Comparison of ENCODE assay signal across 8 cellular contexts in the genomic region with DNA sequence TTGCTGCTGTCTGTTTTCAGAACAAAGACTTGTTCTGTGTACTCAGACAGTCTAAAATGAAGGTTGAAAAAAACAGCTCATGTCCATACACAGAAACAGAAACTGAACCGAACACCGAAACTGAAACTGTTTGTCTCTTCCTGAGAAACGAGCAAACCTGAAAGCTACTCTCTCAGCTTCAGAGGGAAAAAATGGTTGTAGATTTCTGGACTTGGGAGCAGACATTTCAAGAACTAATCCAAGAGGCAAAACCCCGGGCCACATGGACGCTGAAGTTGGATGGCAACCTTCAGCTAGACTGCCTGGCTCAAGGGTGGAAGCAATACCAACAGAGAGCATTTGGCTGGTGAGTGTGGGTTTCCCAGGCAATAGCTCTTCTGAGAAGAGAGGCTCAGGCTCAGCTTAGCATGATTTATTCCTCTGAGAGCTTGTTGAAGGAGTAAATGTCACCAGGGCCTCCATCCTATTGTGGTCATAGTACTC. TPM values are rescaled to one million over a fixed set of nuclear protein-coding genes. Genes with fewer than 3 reads are reported as not detected.
DNase-seq lines count a peak whose midpoint lies in the region; ATAC-seq and TF ChIP-seq lines count a peak whose summit lies in the region.

A gene with protein sequence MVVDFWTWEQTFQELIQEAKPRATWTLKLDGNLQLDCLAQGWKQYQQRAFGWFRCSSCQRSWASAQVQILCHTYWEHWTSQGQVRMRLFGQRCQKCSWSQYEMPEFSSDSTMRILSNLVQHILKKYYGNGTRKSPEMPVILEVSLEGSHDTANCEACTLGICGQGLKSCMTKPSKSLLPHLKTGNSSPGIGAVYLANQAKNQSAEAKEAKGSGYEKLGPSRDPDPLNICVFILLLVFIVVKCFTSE (plus strand): TSS at position 135 of the 483 bp plus-strand sequence. CDS start 57 bp downstream, at position 192.

- no peaks in the 10 kb centered on the region for H3F3A ChIP-seq in SU-DHL-6 (ENCODE audit: insufficient read depth)

- H3K27ac ChIP-seq in SU-DHL-6 (ENCODE audit: low read depth, low read length) (no peak within 1 kb of the TSS), brain microvascular endothelial cell (no peak within 1 kb of the TSS)

- H3K36me3 ChIP-seq in SU-DHL-6 (ENCODE audit: low read length) = no peaks in the 10 kb centered on the region
- H3K36me3 ChIP-seq in brain microvascular endothelial cell (replicated peaks) = no peaks in the 10 kb centered on the region

- H3K9ac ChIP-seq in SU-DHL-6 (ENCODE audit: low read length) = no peak within 1 kb of the TSS

- peaks cover 8% of the 10 kb centered on the region for H3K9me3 Mint-ChIP-seq in WTC11

- H3K27me3 ChIP-seq in SU-DHL-6 (ENCODE audit: low read length) (no peaks in the 10 kb centered on the region), brain microvascular endothelial cell (replicated peaks) (peaks cover 5% of the 10 kb centered on the region)

- peak within 1 kb of the TSS; percentile 65 for H3K4me3 ChIP-seq in AG10803 (ENCODE audit: low read length)
- peak within 1 kb of the TSS; percentile 3 for H3K4me3 ChIP-seq in SU-DHL-6 (ENCODE audit: insufficient read depth, low read length, poor library complexity, severe bottlenecking)
- H3K4me3 ChIP-seq in brain microvascular endothelial cell (ENCODE audit: low read depth, low read length) = peak within 1 kb of the TSS; percentile 39

- TF ChIP-seq CTCF in AG10803 (conservative IDR thresholded peaks at IDR 0.05; ENCODE audit: low read length) (no peak), SU-DHL-6 (IDR thresholded peaks at IDR 0.05; ENCODE audit: insufficient read depth, low read length, poor library complexity, severe bottlenecking) (no peak), brain microvascular endothelial cell (IDR thresholded peaks at IDR 0.05; ENCODE audit: low read depth, low read length, missing control alignments) (no peak), WTC11 (IDR thresholded peaks at IDR 0.05) (no peak)

- H4K20me1 ChIP-seq in SU-DHL-6 (ENCODE audit: low read depth, low read length) = no peaks in the 10 kb centered on the region

- H3K4me3 Mint-ChIP-seq in WTC11 = no peak within 1 kb of the TSS

- no peaks in the 10 kb centered on the region for H3K9me3 ChIP-seq in SU-DHL-6 (ENCODE audit: insufficient read depth, low read length)

- ATAC-seq in GM18909 (IDR thresholded peaks at IDR 0.05; ENCODE audit: poor library complexity, unreplicated experiment) (peak; percentile 96), HG03103 (IDR thresholded peaks at IDR 0.05; ENCODE audit: low read depth, unreplicated experiment) (peak; percentile 91), left lobe of liver (peak; percentile 91), WTC11 (no peak)

- H3K27me3 Mint-ChIP-seq in WTC11 (ENCODE audit: low read depth) = peaks cover 13% of the 10 kb centered on the region

- peaks cover 27% of the 10 kb centered on the region for H3K4me1 Mint-ChIP-seq in WTC11

- POLR2A ChIA-PET in WTC11 (lab: Charles Lee) = no interaction called here

- H3K4me2 ChIP-seq in SU-DHL-6 (ENCODE audit: low read depth, low read length, poor library complexity, severe bottlenecking) = peak within 1 kb of the TSS; percentile 39

- CTCF ChIA-PET in WTC11 (lab: Charles Lee) = no interaction called here

- no peaks in the 10 kb centered on the region for H3K9me2 ChIP-seq in SU-DHL-6 (replicated peaks; ENCODE audit: insufficient read depth, low read length)

- H3K27ac Mint-ChIP-seq in WTC11 = no peak within 1 kb of the TSS

- H2AFZ ChIP-seq in SU-DHL-6 (ENCODE audit: low read depth, low read length, severe bottlenecking) = peak within 1 kb of the TSS; percentile 25

- in situ Hi-C loops in brain microvascular endothelial cell (cut with HindIII; ENCODE audit: low pct_ligation_motif_present, low sequenced_read_pairs) = no loop called here

- H3K79me2 ChIP-seq in SU-DHL-6 (ENCODE audit: insufficient read depth, low read length) = no peaks in the 10 kb centered on the region

- peaks cover 11% of the 10 kb centered on the region for H3K36me3 Mint-ChIP-seq in WTC11

- DNase-seq in AG10803 (ENCODE audit: low read depth) (peak; percentile 60), brain microvascular endothelial cell (no peak), left lobe of liver (ENCODE audit: low spot score) (peak; percentile 51), WTC11 (ENCODE audit: low spot score) (no peak)
- peak; percentile 4 for DNase-seq in stimulated activated CD8-positive, alpha-beta memory T cell treated with anti-CD3 and anti-CD28 coated beads, Interleukin-15, amount 100 ng/mL, for 1 hour (ENCODE audit: low read depth)

TF ChIP-seq in WTC11, 78 proteins besides CTCF, POLR2A, EP300 and RAD21:
- TF ChIP-seq GTF2I (CRISPR knock-in tag; conservative IDR thresholded peaks at IDR 0.05) = no peak
- TF ChIP-seq CBFB (CRISPR knock-in tag; IDR thresholded peaks at IDR 0.05; ENCODE audit: low read depth) = no peak
- TF ChIP-seq CREB1 (CRISPR knock-in tag; IDR thresholded peaks at IDR 0.05) = no peak
- no peak for TF ChIP-seq ZNF219 (CRISPR knock-in tag; IDR thresholded peaks at IDR 0.05; ENCODE audit: borderline replicate concordance)
- TF ChIP-seq, protein P1, sequence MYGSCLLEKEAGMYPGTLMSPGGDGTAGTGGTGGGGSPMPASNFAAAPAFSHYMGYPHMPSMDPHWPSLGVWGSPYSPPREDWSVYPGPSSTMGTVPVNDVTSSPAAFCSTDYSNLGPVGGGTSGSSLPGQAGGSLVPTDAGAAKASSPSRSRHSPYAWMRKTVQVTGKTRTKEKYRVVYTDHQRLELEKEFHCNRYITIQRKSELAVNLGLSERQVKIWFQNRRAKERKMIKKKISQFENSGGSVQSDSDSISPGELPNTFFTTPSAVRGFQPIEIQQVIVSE (CRISPR knock-in tag; IDR thresholded peaks at IDR 0.05; ENCODE audit: borderline replicate concordance) = no peak
- no peak for TF ChIP-seq TEAD1 (CRISPR knock-in tag; IDR thresholded peaks at IDR 0.05)

RNA-seq across cellular contexts. Expression of the gene that starts here (rescaled TPM):
- total RNA-seq in left lobe of liver (1.9 TPM), WTC11 (2021) (not detected in 3 replicates)

Comparison
In these comparisons a context has a peak if more than half of its experiments do, and no peak if none do; other contexts are left out.
1. DNase-seq: peak in AG10803 (single experiment), left lobe of liver (single experiment) and stimulated activated CD8-positive, alpha-beta memory T cell treated with anti-CD3 and anti-CD28 coated beads, Interleukin-15, amount 100 ng/mL, for 1 hour (single experiment); none in brain microvascular endothelial cell (single experiment) and WTC11 (single experiment).
2. H3K4me3 ChIP-seq: peak in every context shown above with its lines; median percentile 65 in AG10803; 39 in brain microvascular endothelial cell; 3 in SU-DHL-6.